ENCODE assay signal across 16 cellular contexts in the genomic region with DNA sequence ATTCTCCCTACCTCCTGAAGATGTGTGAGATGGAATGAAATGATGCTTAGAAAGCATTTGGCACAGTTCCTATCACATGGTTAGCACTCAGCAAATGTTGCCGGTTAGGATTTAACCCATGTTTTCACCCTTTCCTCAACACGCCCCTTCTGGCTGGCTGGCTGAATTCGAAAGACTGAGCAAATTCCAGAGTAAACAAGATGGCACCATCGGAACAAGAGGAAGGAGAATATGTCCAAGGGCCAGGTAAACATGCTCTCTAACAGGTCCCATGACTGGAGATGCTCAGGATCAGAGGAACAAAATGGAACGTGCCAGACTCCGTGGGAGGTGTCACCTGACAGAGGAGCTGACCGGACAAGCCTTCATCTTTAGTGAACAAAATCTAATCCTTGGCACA.
DNase-seq lines count a peak whose midpoint lies in the region; ATAC-seq and TF ChIP-seq lines count a peak whose summit lies in the region.
"Had no signal": no experiment of that assay in that cellular context is flagged by ENCODE, and none has a peak within 500 bp of the region (broad histone marks: within the 10 kb centered on the region; RNA-seq: fewer than 3 reads in every experiment).

No MANE protein-coding gene starts in this region.

- H3K27ac ChIP-seq in CD4-positive, CD25-positive, alpha-beta regulatory T cell (ENCODE audit: insufficient read depth, low read length, poor library complexity, severe bottlenecking) = no peak overlapping the region
- H3K27ac ChIP-seq: coronary artery, KMS-11 had no signal

- peaks cover 0 to 1% (median 0%) of the 10 kb centered on the region in 7 donors for H3K9me3 Mint-ChIP-seq in CD4-positive, CD25-positive, alpha-beta regulatory T cell
- H3K9me3 Mint-ChIP-seq in central memory CD8-positive, alpha-beta T cell = no peaks in the 10 kb centered on the region
- peaks cover 0 to 4% (median 0%) of the 10 kb centered on the region in 7 donors for H3K9me3 Mint-ChIP-seq in naive B cell

- no peaks in the 10 kb centered on the region for H3K27me3 ChIP-seq in CD4-positive, CD25-positive, alpha-beta regulatory T cell (ENCODE audit: control insufficient read depth, insufficient read depth, low read length)
- H3K27me3 ChIP-seq: BE2C had no signal

- DNase-seq in CD4-positive, CD25-positive, alpha-beta regulatory T cell = no peak
- DNase-seq in DMS53 treated with DMSO at 0.1 percent for 48 hours (lab: John Stamatoyannopoulos, UW; ENCODE audit: unreplicated experiment) (peak; percentile 12), naive B cell (no peak), T-helper 1 cell (no peak), GM10266 (ENCODE audit: extremely low spot score) (no peak)
- DNase-seq in central memory CD8-positive, alpha-beta T cell (ENCODE audit: low spot score in 2 of 2) = no peak
- DNase-seq: activated CD4-positive, alpha-beta T cell treated with anti-CD3 and anti-CD28 coated beads, Interleukin-2, amount 50 U/mL, for 1 hour; BE2C; DND-41; left colon; NCI-H1436; NCI-H446 treated with DMSO at 0.1 percent for 48 hours; T-helper 9 cell had no signal

- peaks cover 1% of the 10 kb centered on the region for H3K36me3 ChIP-seq in CD4-positive, CD25-positive, alpha-beta regulatory T cell (ENCODE audit: control insufficient read depth, insufficient read depth, low read length)
- H3K36me3 ChIP-seq: BE2C had no signal

- H3K4me3 Mint-ChIP-seq in CD4-positive, CD25-positive, alpha-beta regulatory T cell = peak overlapping the region in 2 of 4 donors; percentile 23 to 24
- no peak overlapping the region for H3K4me3 Mint-ChIP-seq in central memory CD8-positive, alpha-beta T cell
- H3K4me3 Mint-ChIP-seq in naive B cell = peak overlapping the region in 3 of 8 donors; percentile 50 to 64 (median 62)

- H3K4me3 ChIP-seq in CD4-positive, CD25-positive, alpha-beta regulatory T cell (ENCODE audit: low read depth, low read length) = no peak overlapping the region

- peak overlapping the region; percentile 80 to 88 (median 84) for H3K27ac Mint-ChIP-seq in CD4-positive, CD25-positive, alpha-beta regulatory T cell
- peak overlapping the region; percentile 44 for H3K27ac Mint-ChIP-seq in central memory CD8-positive, alpha-beta T cell (ENCODE audit: low read depth)
- peak overlapping the region in 5 of 6 donors; percentile 86 to 98 (median 94) for H3K27ac Mint-ChIP-seq in naive B cell

- H3K4me1 ChIP-seq in CD4-positive, CD25-positive, alpha-beta regulatory T cell (ENCODE audit: control insufficient read depth, insufficient read depth, low read length, poor library complexity, severe bottlenecking) = peaks cover 52% of the 10 kb centered on the region

- no peaks in the 10 kb centered on the region for H3K9me3 ChIP-seq in CD4-positive, CD25-positive, alpha-beta regulatory T cell (ENCODE audit: control insufficient read depth in 2 of 2, low read length in 2 of 2)
- H3K9me3 ChIP-seq: BE2C had no signal

- TF ChIP-seq CTCF in GM10266 (IDR thresholded peaks at IDR 0.05; ENCODE audit: control insufficient read depth, insufficient read depth, low read depth, missing control alignments) = no peak

- H3K27me3 Mint-ChIP-seq in CD4-positive, CD25-positive, alpha-beta regulatory T cell = no peaks in the 10 kb centered on the region
- no peaks in the 10 kb centered on the region for H3K27me3 Mint-ChIP-seq in central memory CD8-positive, alpha-beta T cell
- H3K27me3 Mint-ChIP-seq in naive B cell = no peaks in the 10 kb centered on the region

- peaks cover 10% of the 10 kb centered on the region for H3K36me3 Mint-ChIP-seq in CD4-positive, CD25-positive, alpha-beta regulatory T cell
- peaks cover 12% of the 10 kb centered on the region for H3K36me3 Mint-ChIP-seq in central memory CD8-positive, alpha-beta T cell (ENCODE audit: insufficient read depth)
- H3K36me3 Mint-ChIP-seq in naive B cell = peaks cover 5 to 29% of the 10 kb centered on the region in 2 donors

- peaks cover 45 to 90% (median 70%) of the 10 kb centered on the region in 4 donors for H3K4me1 Mint-ChIP-seq in CD4-positive, CD25-positive, alpha-beta regulatory T cell
- H3K4me1 Mint-ChIP-seq in central memory CD8-positive, alpha-beta T cell = peaks cover 67% of the 10 kb centered on the region
- H3K4me1 Mint-ChIP-seq in naive B cell = peaks cover 67 to 89% (median 74%) of the 10 kb centered on the region in 3 donors

- no peak for ATAC-seq in CD4-positive, CD25-positive, alpha-beta regulatory T cell (ENCODE audit: low read depth in 2 of 2)
- ATAC-seq in central memory CD8-positive, alpha-beta T cell (replicated peaks; ENCODE audit: extremely low read depth, poor library complexity, severe bottlenecking) = no peak
- ATAC-seq in naive B cell (ENCODE audit: low read depth in 2 of 2) = no peak
- ATAC-seq in HG03342 (IDR thresholded peaks at IDR 0.05; ENCODE audit: unreplicated experiment) = no peak
- ATAC-seq: left colon had no signal

Comparison
In these comparisons a context has a peak if more than half of its experiments do, and no peak if none do; other contexts are left out.
1. H3K27ac Mint-ChIP-seq: peak in every context shown above with its lines; median percentile 94 in naive B cell; 84 in CD4-positive, CD25-positive, alpha-beta regulatory T cell; 44 in central memory CD8-positive, alpha-beta T cell.